ENCODE assay signal across 1 cellular context in genomic region chr1:231423648-231424047, GRCh38.
A peak's percentile ranks its signal among the peaks of the same experiment; 100 is the strongest.
TF ChIP-seq lines count a peak whose summit lies in the region.

No MANE protein-coding gene starts in this region.

TF ChIP-seq in HepG2, 621 proteins besides CTCF, POLR2A, EP300 and RAD21 (continued from another document and continues in another):
- TF ChIP-seq PREB (CRISPR knock-in tag; IDR thresholded peaks at IDR 0.05) (no peak), USF2 (IDR thresholded peaks at IDR 0.05; ENCODE audit: low read depth, low read length) (no peak), USF2 (CRISPR knock-in tag; IDR thresholded peaks at IDR 0.05; ENCODE audit: borderline replicate concordance) (no peak), MIER2 (CRISPR knock-in tag; IDR thresholded peaks at IDR 0.05) (0 out of 2 replicates have a peak, but pooled peaks have one; percentile 44), ONECUT2 (CRISPR knock-in tag; IDR thresholded peaks at IDR 0.05) (0 out of 2 replicates have a peak, but pooled peaks have one; percentile 33), ZIK1 (CRISPR knock-in tag; IDR thresholded peaks at IDR 0.05; ENCODE audit: borderline replicate concordance, low read depth) (no peak), SRSF9 (IDR thresholded peaks at IDR 0.05; ENCODE audit: borderline replicate concordance, insufficient read depth, low read depth, low read length, poor library complexity, severe bottlenecking) (no peak), RFX1 (IDR thresholded peaks at IDR 0.05) (no peak), ZNF704 (CRISPR knock-in tag; IDR thresholded peaks at IDR 0.05; ENCODE audit: borderline replicate concordance) (no peak), ELK4 (CRISPR knock-in tag; IDR thresholded peaks at IDR 0.05; ENCODE audit: borderline replicate concordance) (no peak), ZBTB43 (CRISPR knock-in tag; conservative IDR thresholded peaks at IDR 0.05) (no peak), ZNF124 (CRISPR knock-in tag; IDR thresholded peaks at IDR 0.05) (no peak), MLLT10 (CRISPR knock-in tag; IDR thresholded peaks at IDR 0.05) (no peak), THAP7 (CRISPR knock-in tag; IDR thresholded peaks at IDR 0.05) (no peak), ZNF646 (CRISPR knock-in tag; IDR thresholded peaks at IDR 0.05) (no peak), CSRNP2 (CRISPR knock-in tag; conservative IDR thresholded peaks at IDR 0.05; ENCODE audit: low read depth) (no peak), NFYB (CRISPR knock-in tag; IDR thresholded peaks at IDR 0.05) (no peak), ZNF12 (CRISPR knock-in tag; IDR thresholded peaks at IDR 0.05) (no peak), ZNF530 (CRISPR knock-in tag; IDR thresholded peaks at IDR 0.05; ENCODE audit: low read depth) (no peak), ZSCAN21 (CRISPR knock-in tag; IDR thresholded peaks at IDR 0.05; ENCODE audit: borderline replicate concordance) (no peak), KDM4B (CRISPR knock-in tag; IDR thresholded peaks at IDR 0.05) (no peak), ZBTB2 (CRISPR knock-in tag; IDR thresholded peaks at IDR 0.05; ENCODE audit: low read depth) (no peak), GATAD2A (CRISPR knock-in tag; IDR thresholded peaks at IDR 0.05) (peak; percentile 95), ZNF672 (CRISPR knock-in tag; IDR thresholded peaks at IDR 0.05) (no peak), ZNF703 (CRISPR knock-in tag; IDR thresholded peaks at IDR 0.05; ENCODE audit: borderline replicate concordance) (no peak), FLYWCH1 (CRISPR knock-in tag; IDR thresholded peaks at IDR 0.05) (no peak), ZFP41 (CRISPR knock-in tag; IDR thresholded peaks at IDR 0.05; ENCODE audit: borderline replicate concordance) (no peak), ETS1 (CRISPR knock-in tag; IDR thresholded peaks at IDR 0.05) (no peak), CREM (IDR thresholded peaks at IDR 0.05) (peak; percentile 83), CREM (CRISPR knock-in tag; IDR thresholded peaks at IDR 0.05) (no peak), ZNF337 (CRISPR knock-in tag; IDR thresholded peaks at IDR 0.05; ENCODE audit: borderline replicate concordance, low read depth) (no peak), POGK (CRISPR knock-in tag; conservative IDR thresholded peaks at IDR 0.05) (no peak), POLR2G (IDR thresholded peaks at IDR 0.05; ENCODE audit: low read depth, low read length) (no peak), ZNF670 (CRISPR knock-in tag; IDR thresholded peaks at IDR 0.05; ENCODE audit: borderline replicate concordance) (no peak), HMGA1 (CRISPR knock-in tag; conservative IDR thresholded peaks at IDR 0.05) (no peak), ZC3H4 (CRISPR knock-in tag; IDR thresholded peaks at IDR 0.05; ENCODE audit: borderline replicate concordance) (no peak), ZNF652 (CRISPR knock-in tag; IDR thresholded peaks at IDR 0.05; ENCODE audit: borderline replicate concordance, low read depth) (peak; percentile 44; the same call in 1 of the 2 replicates), SETDB1 (CRISPR knock-in tag; IDR thresholded peaks at IDR 0.05; ENCODE audit: borderline replicate concordance) (no peak), MED1 (CRISPR knock-in tag; IDR thresholded peaks at IDR 0.05) (peak; percentile 80), MLX (CRISPR knock-in tag; IDR thresholded peaks at IDR 0.05) (peak; percentile 58)
